In the genomic region with DNA sequence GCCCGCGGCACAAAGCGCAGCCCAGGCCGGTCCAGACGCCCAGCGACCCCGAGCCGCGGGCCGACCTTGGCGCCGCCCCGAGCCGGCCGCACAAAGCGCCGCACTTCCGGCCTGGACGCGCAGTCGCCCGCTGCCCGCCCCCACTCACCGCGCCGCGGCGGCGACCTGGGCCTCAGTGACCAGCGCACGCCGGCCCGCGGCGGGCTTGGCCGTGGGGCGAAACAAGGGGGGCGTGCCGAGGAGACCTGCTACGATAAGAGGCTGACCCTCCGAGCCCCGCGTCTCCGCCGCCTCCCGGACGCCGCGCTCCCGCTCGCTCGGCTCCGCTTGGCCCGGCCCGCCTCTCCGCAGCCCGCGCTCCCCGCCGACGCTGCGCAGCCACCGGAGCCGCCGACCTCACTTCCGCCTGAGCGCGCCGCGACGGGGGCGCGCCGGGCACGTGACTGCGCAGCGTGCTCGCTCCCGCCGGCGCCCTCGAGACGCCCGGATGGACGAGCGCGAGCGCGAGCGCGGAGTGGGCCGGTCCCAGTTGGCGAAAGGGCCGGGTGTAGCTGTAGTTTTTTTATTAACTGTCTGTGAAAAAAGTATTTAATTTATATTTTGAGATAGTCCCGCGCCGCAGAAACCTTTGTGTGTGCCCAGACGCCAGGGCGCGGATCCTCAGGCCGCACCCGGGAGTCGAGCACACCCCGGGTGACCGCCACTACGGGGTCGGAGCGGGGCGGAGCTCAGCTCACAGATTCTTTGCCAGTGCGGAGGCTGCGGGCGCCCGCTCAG, we compare ENCODE assay signal across 1 cellular context.
TF ChIP-seq lines count a peak whose summit lies in the region.

A gene with protein sequence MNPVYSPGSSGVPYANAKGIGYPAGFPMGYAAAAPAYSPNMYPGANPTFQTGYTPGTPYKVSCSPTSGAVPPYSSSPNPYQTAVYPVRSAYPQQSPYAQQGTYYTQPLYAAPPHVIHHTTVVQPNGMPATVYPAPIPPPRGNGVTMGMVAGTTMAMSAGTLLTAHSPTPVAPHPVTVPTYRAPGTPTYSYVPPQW (minus strand): TSS at position 395 of the 777 bp plus-strand sequence. CDS start 10,814 bp downstream, outside the sequence.

TF ChIP-seq in K562, 482 proteins besides CTCF, POLR2A, EP300 and RAD21 (continued from another document):
- TF ChIP-seq, protein P1, sequence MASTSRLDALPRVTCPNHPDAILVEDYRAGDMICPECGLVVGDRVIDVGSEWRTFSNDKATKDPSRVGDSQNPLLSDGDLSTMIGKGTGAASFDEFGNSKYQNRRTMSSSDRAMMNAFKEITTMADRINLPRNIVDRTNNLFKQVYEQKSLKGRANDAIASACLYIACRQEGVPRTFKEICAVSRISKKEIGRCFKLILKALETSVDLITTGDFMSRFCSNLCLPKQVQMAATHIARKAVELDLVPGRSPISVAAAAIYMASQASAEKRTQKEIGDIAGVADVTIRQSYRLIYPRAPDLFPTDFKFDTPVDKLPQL (IDR thresholded peaks at IDR 0.05; ENCODE audit: extremely low read depth, insufficient read length) = no peak
- no peak for TF ChIP-seq SMAD2 (IDR thresholded peaks at IDR 0.05; ENCODE audit: low read depth, low read length)
- no peak for TF ChIP-seq PURB (CRISPR knock-in tag; IDR thresholded peaks at IDR 0.05; ENCODE audit: low read depth)
- TF ChIP-seq POLR3G (IDR thresholded peaks at IDR 0.05; ENCODE audit: extremely low read depth, insufficient read length, insufficient replicate concordance) = no peak
- TF ChIP-seq, protein P2, sequence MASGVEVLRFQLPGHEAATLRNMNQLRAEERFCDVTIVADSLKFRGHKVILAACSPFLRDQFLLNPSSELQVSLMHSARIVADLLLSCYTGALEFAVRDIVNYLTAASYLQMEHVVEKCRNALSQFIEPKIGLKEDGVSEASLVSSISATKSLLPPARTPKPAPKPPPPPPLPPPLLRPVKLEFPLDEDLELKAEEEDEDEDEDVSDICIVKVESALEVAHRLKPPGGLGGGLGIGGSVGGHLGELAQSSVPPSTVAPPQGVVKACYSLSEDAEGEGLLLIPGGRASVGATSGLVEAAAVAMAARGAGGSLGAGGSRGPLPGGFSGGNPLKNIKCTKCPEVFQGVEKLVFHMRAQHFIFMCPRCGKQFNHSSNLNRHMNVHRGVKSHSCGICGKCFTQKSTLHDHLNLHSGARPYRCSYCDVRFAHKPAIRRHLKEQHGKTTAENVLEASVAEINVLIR (CRISPR knock-in tag; IDR thresholded peaks at IDR 0.05) = peak; percentile 74
- TF ChIP-seq, protein P3, sequence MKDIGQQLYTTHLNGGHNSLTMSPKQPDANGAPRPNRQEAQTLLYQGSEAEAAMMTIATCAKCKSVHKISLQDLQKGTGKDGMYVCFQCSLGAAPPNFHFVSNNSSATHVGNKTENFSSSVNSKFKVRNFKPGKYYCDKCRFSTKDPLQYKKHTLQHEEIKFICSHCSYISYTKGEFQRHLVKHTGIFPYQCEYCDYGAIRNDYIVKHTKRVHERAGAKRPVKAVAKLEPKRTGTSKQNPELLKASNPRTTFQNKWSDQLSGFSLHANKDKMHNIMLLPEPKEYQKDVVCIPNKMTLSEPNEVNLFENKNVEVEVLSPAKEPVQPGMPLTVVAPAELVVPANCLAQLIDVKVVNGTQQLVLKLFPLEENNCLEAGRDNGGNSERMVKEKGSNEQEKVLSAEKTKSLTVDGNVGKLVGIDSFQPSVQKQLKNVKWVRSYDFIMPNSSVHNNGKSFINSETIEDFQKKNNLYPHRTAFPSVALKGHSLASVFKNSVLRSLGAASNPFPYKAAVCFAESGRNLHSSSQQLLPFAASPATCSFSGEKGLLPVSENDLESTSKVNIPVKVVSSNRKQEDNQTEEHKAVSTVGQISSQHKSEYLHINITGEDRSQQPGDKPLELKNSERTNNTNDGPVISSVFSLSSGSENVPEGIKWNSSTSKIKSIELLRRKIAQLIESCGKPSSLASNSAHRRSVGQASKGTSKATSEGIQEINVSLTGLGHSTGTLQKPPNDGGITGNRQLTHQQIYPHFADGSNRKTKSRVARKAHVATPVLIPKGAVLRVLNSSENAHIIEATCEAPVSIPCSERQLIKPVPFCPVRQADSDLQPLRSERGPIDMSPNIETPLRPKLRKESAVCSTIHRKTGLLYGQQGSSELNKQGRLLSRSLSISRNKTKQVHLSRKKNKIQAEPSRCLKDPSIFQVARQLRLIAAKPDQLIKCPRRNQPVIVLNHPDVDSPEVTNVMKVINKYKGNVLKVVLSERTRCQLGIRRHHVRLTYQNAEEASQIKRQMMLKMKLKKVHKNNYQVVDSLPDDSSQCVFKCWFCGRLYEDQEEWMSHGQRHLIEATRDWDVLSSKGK (CRISPR knock-in tag; IDR thresholded peaks at IDR 0.05) = no peak
- TF ChIP-seq, protein P4, sequence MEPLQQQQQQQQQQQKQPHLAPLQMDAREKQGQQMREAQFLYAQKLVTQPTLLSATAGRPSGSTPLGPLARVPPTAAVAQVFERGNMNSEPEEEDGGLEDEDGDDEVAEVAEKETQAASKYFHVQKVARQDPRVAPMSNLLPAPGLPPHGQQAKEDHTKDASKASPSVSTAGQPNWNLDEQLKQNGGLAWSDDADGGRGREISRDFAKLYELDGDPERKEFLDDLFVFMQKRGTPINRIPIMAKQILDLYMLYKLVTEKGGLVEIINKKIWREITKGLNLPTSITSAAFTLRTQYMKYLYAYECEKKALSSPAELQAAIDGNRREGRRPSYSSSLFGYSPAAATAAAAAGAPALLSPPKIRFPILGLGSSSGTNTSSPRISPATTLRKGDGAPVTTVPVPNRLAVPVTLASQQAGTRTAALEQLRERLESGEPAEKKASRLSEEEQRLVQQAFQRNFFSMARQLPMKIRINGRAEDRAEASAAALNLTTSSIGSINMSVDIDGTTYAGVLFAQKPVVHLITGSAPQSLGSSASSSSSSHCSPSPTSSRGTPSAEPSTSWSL (CRISPR knock-in tag; IDR thresholded peaks at IDR 0.05; ENCODE audit: borderline replicate concordance) = no peak
- TF ChIP-seq, protein P5, sequence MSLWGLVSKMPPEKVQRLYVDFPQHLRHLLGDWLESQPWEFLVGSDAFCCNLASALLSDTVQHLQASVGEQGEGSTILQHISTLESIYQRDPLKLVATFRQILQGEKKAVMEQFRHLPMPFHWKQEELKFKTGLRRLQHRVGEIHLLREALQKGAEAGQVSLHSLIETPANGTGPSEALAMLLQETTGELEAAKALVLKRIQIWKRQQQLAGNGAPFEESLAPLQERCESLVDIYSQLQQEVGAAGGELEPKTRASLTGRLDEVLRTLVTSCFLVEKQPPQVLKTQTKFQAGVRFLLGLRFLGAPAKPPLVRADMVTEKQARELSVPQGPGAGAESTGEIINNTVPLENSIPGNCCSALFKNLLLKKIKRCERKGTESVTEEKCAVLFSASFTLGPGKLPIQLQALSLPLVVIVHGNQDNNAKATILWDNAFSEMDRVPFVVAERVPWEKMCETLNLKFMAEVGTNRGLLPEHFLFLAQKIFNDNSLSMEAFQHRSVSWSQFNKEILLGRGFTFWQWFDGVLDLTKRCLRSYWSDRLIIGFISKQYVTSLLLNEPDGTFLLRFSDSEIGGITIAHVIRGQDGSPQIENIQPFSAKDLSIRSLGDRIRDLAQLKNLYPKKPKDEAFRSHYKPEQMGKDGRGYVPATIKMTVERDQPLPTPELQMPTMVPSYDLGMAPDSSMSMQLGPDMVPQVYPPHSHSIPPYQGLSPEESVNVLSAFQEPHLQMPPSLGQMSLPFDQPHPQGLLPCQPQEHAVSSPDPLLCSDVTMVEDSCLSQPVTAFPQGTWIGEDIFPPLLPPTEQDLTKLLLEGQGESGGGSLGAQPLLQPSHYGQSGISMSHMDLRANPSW (CRISPR knock-in tag; IDR thresholded peaks at IDR 0.05) = no peak
- peak; percentile 92 for TF ChIP-seq SMAD4 (CRISPR knock-in tag; conservative IDR thresholded peaks at IDR 0.05)
